Comparison of ENCODE assay signal across 28 cellular contexts in genomic region chr6:116266803-116267202, GRCh38. TPM values are rescaled to one million over a fixed set of nuclear protein-coding genes. Genes with fewer than 3 reads are reported as not detected.
DNase-seq lines count a peak whose midpoint lies in the region; ATAC-seq and TF ChIP-seq lines count a peak whose summit lies in the region.
"Had no signal": no experiment of that assay in that cellular context is flagged by ENCODE, and none has a peak within 500 bp of the region (broad histone marks: within the 10 kb centered on the region; RNA-seq: fewer than 3 reads in every experiment).

No MANE protein-coding gene starts in this region.

- H2BK120ac ChIP-seq in mesenchymal stem cell (ENCODE audit: low read depth, low read length) = no peak overlapping the region

- H3K9me2 ChIP-seq in Karpas-422 (replicated peaks; ENCODE audit: insufficient read depth, low read length) = no peaks in the 10 kb centered on the region

- in situ Hi-C loops in brain microvascular endothelial cell (cut with HindIII; ENCODE audit: low pct_ligation_motif_present, low sequenced_read_pairs) = no loop called here

- H3K4me3 ChIP-seq in brain microvascular endothelial cell (ENCODE audit: low read depth, low read length) = no peak overlapping the region
- H3K4me3 ChIP-seq in mesenchymal stem cell (ENCODE audit: insufficient read depth in 1 of 2, low read depth in 1 of 2, low read length in 2 of 2) = no peak overlapping the region
- no peak overlapping the region for H3K4me3 ChIP-seq in Karpas-422 (ENCODE audit: low read length)
- H3K4me3 ChIP-seq: BLaER1, lung, pancreas, SJCRH30, smooth muscle cell, upper lobe of left lung had no signal

- H2BK5ac ChIP-seq in mesenchymal stem cell (ENCODE audit: low read depth, low read length, poor library complexity, severe bottlenecking) = no peak overlapping the region

- no peak overlapping the region for H3K14ac ChIP-seq in mesenchymal stem cell (ENCODE audit: low read length in 2 of 2)

- H2AFZ ChIP-seq in mesenchymal stem cell (ENCODE audit: low read depth, low read length) (no peak overlapping the region), Karpas-422 (ENCODE audit: low read length) (no peak overlapping the region)

- no peaks in the 10 kb centered on the region for H4K20me1 ChIP-seq in Karpas-422 (ENCODE audit: insufficient read depth, low read depth, low read length)
- H4K20me1 ChIP-seq: BLaER1 had no signal

- TF ChIP-seq CTCF in brain microvascular endothelial cell (IDR thresholded peaks at IDR 0.05; ENCODE audit: low read depth, low read length, missing control alignments) = no peak

- H3K9ac ChIP-seq in mesenchymal stem cell (ENCODE audit: low read length) = peak overlapping the region; percentile 25
- H3K9ac ChIP-seq in Karpas-422 (ENCODE audit: low read length) = no peak overlapping the region
- H3K9ac ChIP-seq: BLaER1 had no signal

- H3K79me2 ChIP-seq in Karpas-422 (ENCODE audit: low read length) = 0 out of 2 replicates have a peak, but pooled peaks cover 3% of the 10 kb centered on the region

- H3K23ac ChIP-seq in mesenchymal stem cell (ENCODE audit: low read length in 2 of 2) = no peak overlapping the region

- H3K4me2 ChIP-seq in mesenchymal stem cell (ENCODE audit: low read length, poor library complexity, severe bottlenecking) (no peak overlapping the region), Karpas-422 (ENCODE audit: low read depth, low read length, poor library complexity, severe bottlenecking) (no peak overlapping the region)
- H3K4me2 ChIP-seq: smooth muscle cell had no signal

- no peak for ATAC-seq in GM18517 (IDR thresholded peaks at IDR 0.05; ENCODE audit: unreplicated experiment)
- ATAC-seq in GM21825 (IDR thresholded peaks at IDR 0.05; ENCODE audit: unreplicated experiment) = no peak
- ATAC-seq: Panc1, pancreas, T-cell had no signal

- no peak overlapping the region for H2BK12ac ChIP-seq in mesenchymal stem cell (ENCODE audit: low read length in 2 of 2)

- H3K9me3 ChIP-seq in mesenchymal stem cell (ENCODE audit: control insufficient read depth, low read length) (peaks cover 22% of the 10 kb centered on the region), Karpas-422 (ENCODE audit: low read length) (no peaks in the 10 kb centered on the region)
- H3K9me3 ChIP-seq: pancreas, upper lobe of left lung had no signal

- peaks cover 13% of the 10 kb centered on the region for H3K79me1 ChIP-seq in mesenchymal stem cell (replicated peaks; ENCODE audit: low read length, poor library complexity, severe bottlenecking)

- H3K27ac ChIP-seq in brain microvascular endothelial cell (peak overlapping the region; percentile 52), mesenchymal stem cell (ENCODE audit: low read length, poor library complexity, severe bottlenecking) (no peak overlapping the region), Karpas-422 (ENCODE audit: low read length) (no peak overlapping the region)
- H3K27ac ChIP-seq: BLaER1, pancreas, SJCRH30, upper lobe of left lung had no signal

- H2AK5ac ChIP-seq in mesenchymal stem cell (ENCODE audit: low read length, severe bottlenecking) = no peak overlapping the region

- no peaks in the 10 kb centered on the region for H3K27me3 ChIP-seq in brain microvascular endothelial cell (replicated peaks)
- no peaks in the 10 kb centered on the region for H3K27me3 ChIP-seq in mesenchymal stem cell (ENCODE audit: control insufficient read depth in 1 of 2, insufficient read depth in 1 of 2, low read length in 2 of 2)
- no peaks in the 10 kb centered on the region for H3K27me3 ChIP-seq in Karpas-422 (ENCODE audit: low read length)
- H3K27me3 ChIP-seq: BLaER1, pancreas, SJCRH30, upper lobe of left lung had no signal

- no peak overlapping the region for H3K4ac ChIP-seq in mesenchymal stem cell (ENCODE audit: low read depth in 1 of 2, low read length in 2 of 2)

- no peak overlapping the region for H4K91ac ChIP-seq in mesenchymal stem cell (ENCODE audit: low read length)

- H3K4me1 ChIP-seq in mesenchymal stem cell (ENCODE audit: control insufficient read depth, insufficient read depth, low read depth, low read length) (peaks cover 7% of the 10 kb centered on the region), Karpas-422 (ENCODE audit: low read length) (peaks cover 19% of the 10 kb centered on the region)
- H3K4me1 ChIP-seq: SJCRH30, upper lobe of left lung had no signal

- no peak overlapping the region for H4K8ac ChIP-seq in mesenchymal stem cell (ENCODE audit: low read length)

- H2BK15ac ChIP-seq in mesenchymal stem cell (ENCODE audit: low read depth, poor library complexity, severe bottlenecking) = no peak overlapping the region

- no peak overlapping the region for H3K18ac ChIP-seq in mesenchymal stem cell (ENCODE audit: low read depth in 1 of 2, low read length in 2 of 2)

- no peaks in the 10 kb centered on the region for H3K36me3 ChIP-seq in brain microvascular endothelial cell (replicated peaks)
- peaks cover 7 to 9% of the 10 kb centered on the region in 2 experiments for H3K36me3 ChIP-seq in mesenchymal stem cell (ENCODE audit: control insufficient read depth in 1 of 2, insufficient read depth in 2 of 2, low read depth in 1 of 2, low read length in 2 of 2)
- H3K36me3 ChIP-seq in Karpas-422 (ENCODE audit: insufficient read depth, low read length) = peaks cover 8% of the 10 kb centered on the region; the same call in 1 of the 2 replicates
- H3K36me3 ChIP-seq: pancreas, upper lobe of left lung had no signal

- peak; percentile 92 for DNase-seq in ELR (ENCODE audit: low read depth)
- peak; percentile 67 for DNase-seq in LHCN-M2 (ENCODE audit: low read depth)
- DNase-seq in brain microvascular endothelial cell = no peak
- peak; percentile 21 for DNase-seq in mesenchymal stem cell
- DNase-seq in Karpas-422 = no peak
- DNase-seq: activated CD4-positive, alpha-beta memory T cell treated with anti-CD3 and anti-CD28 coated beads for 36 hours; activated CD4-positive, CD25-positive, alpha-beta regulatory T cell; activated CD8-positive, alpha-beta memory T cell treated with anti-CD3 and anti-CD28 coated beads, Interleukin-2, amount 50 U/mL, for 4 hours; DMS153; GF-D8; Kasumi-1; kidney glomerular epithelial cell; NCI-H2171; NCI-H524; nephron progenitor cell; NK-92 treated with Interleukin-12 subunit alpha and Interleukin-12 subunit beta, amount 100 ng/mL, for 24 hours; pancreas; retina; SJCRH30; stimulated activated CD4-positive, alpha-beta T cell treated with anti-CD3 and anti-CD28 coated beads, Interleukin-1b, Interleukin-23, amount 100 ng/mL, for 48 hours; T-cell; upper lobe of left lung had no signal

RNA-seq across cellular contexts. Expression of gene TSPYL1, which starts 12.9 kb away (rescaled TPM):
- 72.5 and 76.1 TPM in 2 replicates for total RNA-seq in LHCN-M2 (2014; rRNA removed)
- 50.4 TPM for polyA plus RNA-seq in LHCN-M2 (2012)
- polyA plus RNA-seq in mesenchymal stem cell (2013, experiment 1 of 2) = 49.4 TPM
- polyA plus RNA-seq in mesenchymal stem cell (2013, experiment 2 of 2) = 49.2 TPM
- total RNA-seq in Karpas-422 (2014; rRNA removed; shearing (Covaris generic); ENCODE audit: low replicate concordance) = 38.8 and 46.0 TPM in 2 replicates

RNA-seq across cellular contexts. Expression of gene TSPYL4, which starts 12.9 kb away (rescaled TPM):
- 16.7 and 18.8 TPM in 2 replicates for total RNA-seq in LHCN-M2 (2014; rRNA removed)
- 22.7 TPM for polyA plus RNA-seq in LHCN-M2 (2012)
- polyA plus RNA-seq in mesenchymal stem cell (2013, experiment 1 of 2) = 10.8 TPM
- polyA plus RNA-seq in mesenchymal stem cell (2013, experiment 2 of 2) = 10.7 TPM
- 19.8 and 24.9 TPM in 2 replicates for total RNA-seq in Karpas-422 (2014; rRNA removed; shearing (Covaris generic); ENCODE audit: low replicate concordance)

Comparison
In these comparisons a context has a peak if more than half of its experiments do, and no peak if none do; other contexts are left out.
1. DNase-seq: peak in ELR (single experiment), LHCN-M2 (single experiment) and mesenchymal stem cell (single experiment); none in brain microvascular endothelial cell (single experiment) and Karpas-422 (single experiment).